8 cellular contexts compared by ENCODE assay signal in the genomic region with DNA sequence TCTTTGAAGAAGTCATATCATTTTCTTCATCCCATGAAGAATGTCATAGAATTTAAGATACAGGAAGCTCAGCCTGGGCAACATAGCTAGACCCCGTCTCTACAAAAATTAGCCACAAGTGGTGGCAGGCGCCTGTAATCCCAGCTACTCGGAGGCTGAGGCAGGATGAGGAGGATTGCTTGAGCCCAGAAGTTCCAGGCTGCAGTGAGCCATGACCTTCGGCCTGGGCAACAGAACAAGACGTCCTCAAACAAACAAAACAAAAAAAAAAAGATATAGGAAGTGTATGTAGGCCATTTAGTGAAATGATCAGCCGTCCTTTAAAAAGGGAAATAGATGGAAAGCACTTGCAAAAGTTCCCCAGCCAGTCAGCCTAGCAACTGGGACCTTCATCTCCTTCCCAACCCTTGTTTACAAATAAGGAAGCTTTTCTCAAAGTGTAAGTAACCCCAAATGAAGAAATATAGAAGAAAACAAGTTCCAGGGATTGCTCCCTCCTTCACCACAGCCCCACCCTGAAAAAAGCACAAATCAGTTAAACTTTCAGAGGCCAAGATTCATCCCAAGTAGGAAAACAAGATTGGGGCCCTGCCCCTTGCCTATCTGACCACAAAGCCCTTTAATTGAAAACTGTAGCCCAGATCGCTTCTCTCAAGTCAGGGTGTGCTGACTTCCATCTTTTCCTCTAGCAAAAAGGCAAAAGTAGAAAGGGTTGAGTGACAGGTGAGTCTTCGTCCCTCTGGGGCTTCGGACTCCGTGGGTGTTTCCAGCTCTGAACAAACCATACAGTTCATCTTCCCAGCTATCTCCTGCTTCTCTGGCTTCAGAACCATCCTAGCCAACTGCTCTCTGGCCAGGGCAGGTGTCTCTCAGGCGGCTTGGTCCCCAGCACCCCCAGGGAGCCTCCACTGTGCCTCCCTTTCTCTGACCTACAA. TPM values are rescaled to one million over a fixed set of nuclear protein-coding genes. Genes with fewer than 3 reads are reported as not detected.
A peak's percentile ranks its signal among the peaks of the same experiment; 100 is the strongest.
DNase-seq lines count a peak whose midpoint lies in the region; ATAC-seq and TF ChIP-seq lines count a peak whose summit lies in the region.

No MANE protein-coding gene starts in this region.

- H3K27me3 ChIP-seq in gastrocnemius medialis = no peaks in the 10 kb centered on the region

- POLR2A ChIA-PET in HEK293 (lab: Yijun Ruan, JAX) (interaction anchor here (0.9 to 1.7 kb wide), 5 partner anchors 18 to 188 kb away, joined by 3 to 20 read pairs (median 4); a partner anchor contains a TSS), WTC11 (lab: Charles Lee) (interaction anchor here (0.5 to 2.7 kb wide), 3 partner anchors 69 to 125 kb away, joined by 3 to 18 read pairs (median 4); a partner anchor contains a TSS)

- CTCF ChIA-PET in HEK293 (lab: Yijun Ruan, JAX) (interaction anchor here (0.7 to 1.3 kb wide), 6 partner anchors 37 to 226 kb away, joined by 3 to 7 read pairs (median 3); a partner anchor contains a TSS), WTC11 (lab: Charles Lee) (interaction anchor here (1.1 to 2.1 kb wide), 6 partner anchors 10 to 1054 kb away, joined by 3 to 12 read pairs (median 6); a partner anchor contains a TSS)

- TF ChIP-seq CTCF in HEK293 (tag by site-specific recombination; IDR thresholded peaks at IDR 0.05) (no peak), WTC11 (IDR thresholded peaks at IDR 0.05) (no peak), gastrocnemius medialis (IDR thresholded peaks at IDR 0.05 in 4 of 5, conservative IDR thresholded peaks at IDR 0.05 in 1 of 5) (no peak)

- H3K4me1 ChIP-seq in HEK293 (ENCODE audit: control insufficient read depth, insufficient read depth, low read length) (no peaks in the 10 kb centered on the region), gastrocnemius medialis (peaks cover 18 to 47% of the 10 kb centered on the region in 2 donors)

- peaks cover 19% of the 10 kb centered on the region for H3K4me1 Mint-ChIP-seq in WTC11

- H3K4me3 ChIP-seq in HEK293 (ENCODE audit: low read depth, low read length) = no peak overlapping the region; the same call in 1 of the 2 replicates
- peak overlapping the region; percentile 95 to 99 (median 96) for H3K4me3 ChIP-seq in gastrocnemius medialis

- intact Hi-C loops in left cardiac atrium (cut with DNase I) = no loop called here
- intact Hi-C loops in gastrocnemius medialis (cut with DNase I; ENCODE audit: low total_unique reads) = loop anchor here (2.0 to 10.0 kb wide), 4 partner anchors 40 to 123 kb away; a partner anchor contains a TSS

- H3K36me3 ChIP-seq in HEK293 (ENCODE audit: control insufficient read depth in 2 of 2, insufficient read depth in 1 of 2, low read length in 2 of 2) (no peaks in the 10 kb centered on the region), gastrocnemius medialis (peaks cover 0 to 6% of the 10 kb centered on the region in 2 donors)

- no peaks in the 10 kb centered on the region for H3K9me3 ChIP-seq in HEK293 (ENCODE audit: control insufficient read depth, insufficient read depth, low read depth, low read length)
- no peaks in the 10 kb centered on the region for H3K9me3 ChIP-seq in gastrocnemius medialis

- no peaks in the 10 kb centered on the region for H3K9me3 Mint-ChIP-seq in WTC11

- in situ Hi-C loops in gastrocnemius medialis (cut with MboI; ENCODE audit: low sequenced_read_pairs in 4 of 4) = no loop called here

- no peak for DNase-seq in WTC11 (ENCODE audit: low spot score)
- peak; percentile 36 for DNase-seq in left cardiac atrium
- no peak for DNase-seq in gastrocnemius medialis
- DNase-seq in epidermal melanocyte (ENCODE audit: insufficient read length, low spot score) = no peak
- no peak for DNase-seq in DMS79 treated with DMSO at 0.1 percent for 48 hours (lab: John Stamatoyannopoulos, UW)

- no peak overlapping the region for H3K27ac Mint-ChIP-seq in WTC11

- peak overlapping the region; percentile 72 for H3K4me3 Mint-ChIP-seq in WTC11

- H3K27ac ChIP-seq in HEK293 (ENCODE audit: extremely low read depth, low read depth, low read length) (no peak overlapping the region), gastrocnemius medialis (peak overlapping the region; percentile 84 to 94 (median 92))

- peaks cover 20% of the 10 kb centered on the region for H3K27me3 Mint-ChIP-seq in WTC11 (ENCODE audit: low read depth)

- TF ChIP-seq POLR2A in gastrocnemius medialis (IDR thresholded peaks at IDR 0.05) = no peak

- ATAC-seq in WTC11 = no peak
- peak in 1 of 2 donors; percentile 3 for ATAC-seq in left cardiac atrium
- no peak for ATAC-seq in gastrocnemius medialis
- no peak for ATAC-seq in GM21786 (IDR thresholded peaks at IDR 0.05; ENCODE audit: unreplicated experiment)
- ATAC-seq in GM21825 (IDR thresholded peaks at IDR 0.05; ENCODE audit: unreplicated experiment) = no peak

- H3K36me3 Mint-ChIP-seq in WTC11 = no peaks in the 10 kb centered on the region

TF ChIP-seq in HEK293, 187 proteins besides CTCF, POLR2A, EP300 and RAD21:
- no peak for TF ChIP-seq ZNF544 (tag by site-specific recombination; IDR thresholded peaks at IDR 0.05)
- TF ChIP-seq ZSCAN23 (tag by site-specific recombination; IDR thresholded peaks at IDR 0.05) = no peak
- no peak for TF ChIP-seq ZNF146 (tag by site-specific recombination; IDR thresholded peaks at IDR 0.05)
- TF ChIP-seq ZFHX2 (tag by site-specific recombination; conservative IDR thresholded peaks at IDR 0.05) = no peak
- TF ChIP-seq ZNF777 (tag by site-specific recombination; IDR thresholded peaks at IDR 0.05; ENCODE audit: borderline replicate concordance) = no peak
- peak; percentile 88 for TF ChIP-seq ZNF121 (tag by site-specific recombination; IDR thresholded peaks at IDR 0.05)
TF ChIP-seq in HEK293: peak in this region for 1.

TF ChIP-seq in WTC11, 78 proteins besides CTCF, POLR2A, EP300 and RAD21:
- TF ChIP-seq, protein P1, sequence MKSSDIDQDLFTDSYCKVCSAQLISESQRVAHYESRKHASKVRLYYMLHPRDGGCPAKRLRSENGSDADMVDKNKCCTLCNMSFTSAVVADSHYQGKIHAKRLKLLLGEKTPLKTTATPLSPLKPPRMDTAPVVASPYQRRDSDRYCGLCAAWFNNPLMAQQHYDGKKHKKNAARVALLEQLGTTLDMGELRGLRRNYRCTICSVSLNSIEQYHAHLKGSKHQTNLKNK (CRISPR knock-in tag; IDR thresholded peaks at IDR 0.05) = no peak
- TF ChIP-seq ZNF121 (CRISPR knock-in tag; IDR thresholded peaks at IDR 0.05) (peak; percentile 69; the same call in 1 of the 2 replicates), EMX1 (CRISPR knock-in tag; IDR thresholded peaks at IDR 0.05) (no peak), TCF7 (CRISPR knock-in tag; IDR thresholded peaks at IDR 0.05; ENCODE audit: low read depth) (no peak), SOX15 (CRISPR knock-in tag; IDR thresholded peaks at IDR 0.05) (no peak)
- TF ChIP-seq, protein P2, sequence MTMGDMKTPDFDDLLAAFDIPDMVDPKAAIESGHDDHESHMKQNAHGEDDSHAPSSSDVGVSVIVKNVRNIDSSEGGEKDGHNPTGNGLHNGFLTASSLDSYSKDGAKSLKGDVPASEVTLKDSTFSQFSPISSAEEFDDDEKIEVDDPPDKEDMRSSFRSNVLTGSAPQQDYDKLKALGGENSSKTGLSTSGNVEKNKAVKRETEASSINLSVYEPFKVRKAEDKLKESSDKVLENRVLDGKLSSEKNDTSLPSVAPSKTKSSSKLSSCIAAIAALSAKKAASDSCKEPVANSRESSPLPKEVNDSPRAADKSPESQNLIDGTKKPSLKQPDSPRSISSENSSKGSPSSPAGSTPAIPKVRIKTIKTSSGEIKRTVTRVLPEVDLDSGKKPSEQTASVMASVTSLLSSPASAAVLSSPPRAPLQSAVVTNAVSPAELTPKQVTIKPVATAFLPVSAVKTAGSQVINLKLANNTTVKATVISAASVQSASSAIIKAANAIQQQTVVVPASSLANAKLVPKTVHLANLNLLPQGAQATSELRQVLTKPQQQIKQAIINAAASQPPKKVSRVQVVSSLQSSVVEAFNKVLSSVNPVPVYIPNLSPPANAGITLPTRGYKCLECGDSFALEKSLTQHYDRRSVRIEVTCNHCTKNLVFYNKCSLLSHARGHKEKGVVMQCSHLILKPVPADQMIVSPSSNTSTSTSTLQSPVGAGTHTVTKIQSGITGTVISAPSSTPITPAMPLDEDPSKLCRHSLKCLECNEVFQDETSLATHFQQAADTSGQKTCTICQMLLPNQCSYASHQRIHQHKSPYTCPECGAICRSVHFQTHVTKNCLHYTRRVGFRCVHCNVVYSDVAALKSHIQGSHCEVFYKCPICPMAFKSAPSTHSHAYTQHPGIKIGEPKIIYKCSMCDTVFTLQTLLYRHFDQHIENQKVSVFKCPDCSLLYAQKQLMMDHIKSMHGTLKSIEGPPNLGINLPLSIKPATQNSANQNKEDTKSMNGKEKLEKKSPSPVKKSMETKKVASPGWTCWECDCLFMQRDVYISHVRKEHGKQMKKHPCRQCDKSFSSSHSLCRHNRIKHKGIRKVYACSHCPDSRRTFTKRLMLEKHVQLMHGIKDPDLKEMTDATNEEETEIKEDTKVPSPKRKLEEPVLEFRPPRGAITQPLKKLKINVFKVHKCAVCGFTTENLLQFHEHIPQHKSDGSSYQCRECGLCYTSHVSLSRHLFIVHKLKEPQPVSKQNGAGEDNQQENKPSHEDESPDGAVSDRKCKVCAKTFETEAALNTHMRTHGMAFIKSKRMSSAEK (CRISPR knock-in tag; IDR thresholded peaks at IDR 0.05; ENCODE audit: borderline replicate concordance) = no peak

RNA-seq across cellular contexts. Expression of a gene that starts 1.2 kb away (rescaled TPM):
- 1.7 to 2.0 TPM (median 1.8 TPM) in 3 replicates for total RNA-seq in WTC11 (2021)
- 10 to 100 TPM in 1 of 2 donors, 1 to 10 TPM in 1; 7.1 to 12.3 TPM for total RNA-seq in left cardiac atrium
- total RNA-seq in gastrocnemius medialis = 10 to 100 TPM; 17.5 to 29.6 (median 23.9) TPM
